In the genomic region with DNA sequence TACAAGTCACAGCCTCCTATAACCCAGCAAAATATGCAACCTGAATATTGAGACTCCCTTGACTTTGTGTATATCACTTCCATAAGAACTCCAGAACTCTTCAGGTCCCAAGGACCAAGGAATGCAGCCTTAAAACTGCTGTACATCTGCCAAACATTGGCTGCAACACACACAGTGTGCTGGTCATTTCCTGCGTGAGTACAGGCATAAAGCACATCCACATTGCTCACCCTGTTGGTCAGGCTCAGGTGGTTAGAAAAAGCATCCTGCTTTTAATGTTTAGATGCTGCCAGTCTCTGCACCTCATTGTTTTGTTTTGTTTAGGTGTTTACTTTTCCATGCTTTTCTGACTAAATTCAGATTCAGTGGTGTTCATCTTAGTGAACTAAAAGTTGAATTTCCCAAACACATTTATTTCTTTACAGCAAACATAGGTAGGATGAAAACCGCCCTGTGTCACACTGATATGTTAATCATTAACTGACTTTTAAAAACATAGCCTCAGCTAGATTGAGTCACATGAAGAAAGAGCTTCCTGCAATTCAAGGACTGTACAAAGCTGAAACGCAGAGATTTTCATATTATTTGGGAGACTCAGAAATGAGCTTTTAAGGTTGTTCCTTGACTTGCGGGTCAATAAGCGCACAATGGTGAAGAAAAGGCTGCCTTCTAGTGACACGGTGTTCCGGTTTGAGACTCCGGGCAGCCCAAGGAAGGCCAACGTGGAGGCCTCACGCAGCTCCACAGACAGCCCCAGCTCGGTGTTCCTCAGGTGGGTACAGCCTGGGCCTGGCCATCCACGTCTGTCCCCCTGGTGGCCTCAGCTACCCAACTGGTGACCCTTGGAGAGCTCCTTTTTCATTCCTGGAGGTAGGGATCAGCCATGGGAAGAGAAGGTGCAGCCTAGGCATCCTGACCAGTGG, we compare ENCODE assay signal across 1 cellular context.
TF ChIP-seq lines count a peak whose summit lies in the region.

No MANE protein-coding gene starts in this region.

TF ChIP-seq in HepG2, 621 proteins besides CTCF, POLR2A, EP300 and RAD21 (continued from another document and continues in another):
- TF ChIP-seq, protein P1, sequence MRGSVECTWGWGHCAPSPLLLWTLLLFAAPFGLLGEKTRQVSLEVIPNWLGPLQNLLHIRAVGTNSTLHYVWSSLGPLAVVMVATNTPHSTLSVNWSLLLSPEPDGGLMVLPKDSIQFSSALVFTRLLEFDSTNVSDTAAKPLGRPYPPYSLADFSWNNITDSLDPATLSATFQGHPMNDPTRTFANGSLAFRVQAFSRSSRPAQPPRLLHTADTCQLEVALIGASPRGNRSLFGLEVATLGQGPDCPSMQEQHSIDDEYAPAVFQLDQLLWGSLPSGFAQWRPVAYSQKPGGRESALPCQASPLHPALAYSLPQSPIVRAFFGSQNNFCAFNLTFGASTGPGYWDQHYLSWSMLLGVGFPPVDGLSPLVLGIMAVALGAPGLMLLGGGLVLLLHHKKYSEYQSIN (CRISPR knock-in tag; IDR thresholded peaks at IDR 0.05; ENCODE audit: borderline replicate concordance) = no peak
- TF ChIP-seq POLR2AphosphoS2 (IDR thresholded peaks at IDR 0.05; ENCODE audit: low read depth, low read length) = no peak
- no peak for TF ChIP-seq SOX5 (CRISPR knock-in tag; IDR thresholded peaks at IDR 0.05; ENCODE audit: borderline replicate concordance)
- TF ChIP-seq SP140L (CRISPR knock-in tag; IDR thresholded peaks at IDR 0.05; ENCODE audit: borderline replicate concordance) = no peak
- TF ChIP-seq ZNF17 (CRISPR knock-in tag; IDR thresholded peaks at IDR 0.05) = no peak
- TF ChIP-seq FOSL1 (CRISPR knock-in tag; IDR thresholded peaks at IDR 0.05; ENCODE audit: borderline replicate concordance) = no peak
- TF ChIP-seq CHCHD3 (CRISPR knock-in tag; IDR thresholded peaks at IDR 0.05) = no peak
- no peak for TF ChIP-seq EEA1 (CRISPR knock-in tag; IDR thresholded peaks at IDR 0.05; ENCODE audit: borderline replicate concordance)
- TF ChIP-seq NPAS2 (CRISPR knock-in tag; IDR thresholded peaks at IDR 0.05; ENCODE audit: borderline replicate concordance) = no peak
- no peak for TF ChIP-seq ZNF530 (CRISPR knock-in tag; IDR thresholded peaks at IDR 0.05; ENCODE audit: low read depth)
- no peak for TF ChIP-seq ZSCAN31 (CRISPR knock-in tag; IDR thresholded peaks at IDR 0.05; ENCODE audit: low read depth)
- no peak for TF ChIP-seq SMARCE1 (IDR thresholded peaks at IDR 0.05; ENCODE audit: borderline replicate concordance)
- 0 out of 2 replicates have a peak, but pooled peaks have one; percentile 36 for TF ChIP-seq ZNF136 (CRISPR knock-in tag; IDR thresholded peaks at IDR 0.05; ENCODE audit: low read depth)
- TF ChIP-seq, protein P2, sequence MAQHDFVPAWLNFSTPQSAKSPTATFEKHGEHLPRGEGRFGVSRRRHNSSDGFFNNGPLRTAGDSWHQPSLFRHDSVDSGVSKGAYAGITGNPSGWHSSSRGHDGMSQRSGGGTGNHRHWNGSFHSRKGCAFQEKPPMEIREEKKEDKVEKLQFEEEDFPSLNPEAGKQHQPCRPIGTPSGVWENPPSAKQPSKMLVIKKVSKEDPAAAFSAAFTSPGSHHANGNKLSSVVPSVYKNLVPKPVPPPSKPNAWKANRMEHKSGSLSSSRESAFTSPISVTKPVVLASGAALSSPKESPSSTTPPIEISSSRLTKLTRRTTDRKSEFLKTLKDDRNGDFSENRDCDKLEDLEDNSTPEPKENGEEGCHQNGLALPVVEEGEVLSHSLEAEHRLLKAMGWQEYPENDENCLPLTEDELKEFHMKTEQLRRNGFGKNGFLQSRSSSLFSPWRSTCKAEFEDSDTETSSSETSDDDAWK (CRISPR knock-in tag; IDR thresholded peaks at IDR 0.05) = no peak
- TF ChIP-seq, protein P3, sequence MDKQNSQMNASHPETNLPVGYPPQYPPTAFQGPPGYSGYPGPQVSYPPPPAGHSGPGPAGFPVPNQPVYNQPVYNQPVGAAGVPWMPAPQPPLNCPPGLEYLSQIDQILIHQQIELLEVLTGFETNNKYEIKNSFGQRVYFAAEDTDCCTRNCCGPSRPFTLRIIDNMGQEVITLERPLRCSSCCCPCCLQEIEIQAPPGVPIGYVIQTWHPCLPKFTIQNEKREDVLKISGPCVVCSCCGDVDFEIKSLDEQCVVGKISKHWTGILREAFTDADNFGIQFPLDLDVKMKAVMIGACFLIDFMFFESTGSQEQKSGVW (CRISPR knock-in tag; IDR thresholded peaks at IDR 0.05; ENCODE audit: borderline replicate concordance) = no peak
- peak; percentile 58; the same call in 1 of the 2 replicates for TF ChIP-seq ZBTB7B (CRISPR knock-in tag; IDR thresholded peaks at IDR 0.05)
- peak; percentile 81 for TF ChIP-seq HNRNPUL1 (IDR thresholded peaks at IDR 0.05; ENCODE audit: low read depth, low read length)
- TF ChIP-seq MTA3 (CRISPR knock-in tag; IDR thresholded peaks at IDR 0.05) = 0 out of 2 replicates have a peak, but pooled peaks have one; percentile 60
- TF ChIP-seq SP4 (CRISPR knock-in tag; IDR thresholded peaks at IDR 0.05) = peak; percentile 25; the same call in 1 of the 2 replicates
- no peak for TF ChIP-seq ZFP37 (CRISPR knock-in tag; IDR thresholded peaks at IDR 0.05; ENCODE audit: borderline replicate concordance)
- TF ChIP-seq, protein P4, sequence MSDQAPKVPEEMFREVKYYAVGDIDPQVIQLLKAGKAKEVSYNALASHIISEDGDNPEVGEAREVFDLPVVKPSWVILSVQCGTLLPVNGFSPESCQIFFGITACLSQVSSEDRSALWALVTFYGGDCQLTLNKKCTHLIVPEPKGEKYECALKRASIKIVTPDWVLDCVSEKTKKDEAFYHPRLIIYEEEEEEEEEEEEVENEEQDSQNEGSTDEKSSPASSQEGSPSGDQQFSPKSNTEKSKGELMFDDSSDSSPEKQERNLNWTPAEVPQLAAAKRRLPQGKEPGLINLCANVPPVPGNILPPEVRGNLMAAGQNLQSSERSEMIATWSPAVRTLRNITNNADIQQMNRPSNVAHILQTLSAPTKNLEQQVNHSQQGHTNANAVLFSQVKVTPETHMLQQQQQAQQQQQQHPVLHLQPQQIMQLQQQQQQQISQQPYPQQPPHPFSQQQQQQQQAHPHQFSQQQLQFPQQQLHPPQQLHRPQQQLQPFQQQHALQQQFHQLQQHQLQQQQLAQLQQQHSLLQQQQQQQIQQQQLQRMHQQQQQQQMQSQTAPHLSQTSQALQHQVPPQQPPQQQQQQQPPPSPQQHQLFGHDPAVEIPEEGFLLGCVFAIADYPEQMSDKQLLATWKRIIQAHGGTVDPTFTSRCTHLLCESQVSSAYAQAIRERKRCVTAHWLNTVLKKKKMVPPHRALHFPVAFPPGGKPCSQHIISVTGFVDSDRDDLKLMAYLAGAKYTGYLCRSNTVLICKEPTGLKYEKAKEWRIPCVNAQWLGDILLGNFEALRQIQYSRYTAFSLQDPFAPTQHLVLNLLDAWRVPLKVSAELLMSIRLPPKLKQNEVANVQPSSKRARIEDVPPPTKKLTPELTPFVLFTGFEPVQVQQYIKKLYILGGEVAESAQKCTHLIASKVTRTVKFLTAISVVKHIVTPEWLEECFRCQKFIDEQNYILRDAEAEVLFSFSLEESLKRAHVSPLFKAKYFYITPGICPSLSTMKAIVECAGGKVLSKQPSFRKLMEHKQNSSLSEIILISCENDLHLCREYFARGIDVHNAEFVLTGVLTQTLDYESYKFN (CRISPR knock-in tag; conservative IDR thresholded peaks at IDR 0.05) = peak; percentile 67
- TF ChIP-seq SMAD3 (CRISPR knock-in tag; IDR thresholded peaks at IDR 0.05) = peak; percentile 50; the same call in 1 of the 2 replicates
- no peak for TF ChIP-seq ZNF207 (IDR thresholded peaks at IDR 0.05; ENCODE audit: borderline replicate concordance)
- 0 out of 2 replicates have a peak, but pooled peaks have one; percentile 15 for TF ChIP-seq CEBPG (CRISPR knock-in tag; IDR thresholded peaks at IDR 0.05)
- TF ChIP-seq NCOA2 (CRISPR knock-in tag; IDR thresholded peaks at IDR 0.05) = peak; percentile 45
- TF ChIP-seq KAT7 (CRISPR knock-in tag; IDR thresholded peaks at IDR 0.05; ENCODE audit: borderline replicate concordance) = peak; percentile 84; the same call in 1 of the 2 replicates
- TF ChIP-seq KLF9 (CRISPR knock-in tag; IDR thresholded peaks at IDR 0.05; ENCODE audit: low read depth) = no peak; the same call in 1 of the 2 replicates
- no peak for TF ChIP-seq WIZ (CRISPR knock-in tag; IDR thresholded peaks at IDR 0.05)
- peak; percentile 51; the same call in 1 of the 2 replicates for TF ChIP-seq MEIS1 (CRISPR knock-in tag; IDR thresholded peaks at IDR 0.05; ENCODE audit: borderline replicate concordance)
- TF ChIP-seq, protein P5, sequence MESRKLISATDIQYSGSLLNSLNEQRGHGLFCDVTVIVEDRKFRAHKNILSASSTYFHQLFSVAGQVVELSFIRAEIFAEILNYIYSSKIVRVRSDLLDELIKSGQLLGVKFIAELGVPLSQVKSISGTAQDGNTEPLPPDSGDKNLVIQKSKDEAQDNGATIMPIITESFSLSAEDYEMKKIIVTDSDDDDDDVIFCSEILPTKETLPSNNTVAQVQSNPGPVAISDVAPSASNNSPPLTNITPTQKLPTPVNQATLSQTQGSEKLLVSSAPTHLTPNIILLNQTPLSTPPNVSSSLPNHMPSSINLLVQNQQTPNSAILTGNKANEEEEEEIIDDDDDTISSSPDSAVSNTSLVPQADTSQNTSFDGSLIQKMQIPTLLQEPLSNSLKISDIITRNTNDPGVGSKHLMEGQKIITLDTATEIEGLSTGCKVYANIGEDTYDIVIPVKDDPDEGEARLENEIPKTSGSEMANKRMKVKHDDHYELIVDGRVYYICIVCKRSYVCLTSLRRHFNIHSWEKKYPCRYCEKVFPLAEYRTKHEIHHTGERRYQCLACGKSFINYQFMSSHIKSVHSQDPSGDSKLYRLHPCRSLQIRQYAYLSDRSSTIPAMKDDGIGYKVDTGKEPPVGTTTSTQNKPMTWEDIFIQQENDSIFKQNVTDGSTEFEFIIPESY (CRISPR knock-in tag; IDR thresholded peaks at IDR 0.05) = no peak
- no peak for TF ChIP-seq KLF13 (CRISPR knock-in tag; IDR thresholded peaks at IDR 0.05)
- TF ChIP-seq NCOA5 (CRISPR knock-in tag; IDR thresholded peaks at IDR 0.05) = no peak
- TF ChIP-seq ZNF3 (CRISPR knock-in tag; IDR thresholded peaks at IDR 0.05) = no peak
- TF ChIP-seq RFX3 (CRISPR knock-in tag; IDR thresholded peaks at IDR 0.05) = no peak
- TF ChIP-seq ZNF383 (CRISPR knock-in tag; IDR thresholded peaks at IDR 0.05; ENCODE audit: borderline replicate concordance) = no peak
- TF ChIP-seq, protein P6, sequence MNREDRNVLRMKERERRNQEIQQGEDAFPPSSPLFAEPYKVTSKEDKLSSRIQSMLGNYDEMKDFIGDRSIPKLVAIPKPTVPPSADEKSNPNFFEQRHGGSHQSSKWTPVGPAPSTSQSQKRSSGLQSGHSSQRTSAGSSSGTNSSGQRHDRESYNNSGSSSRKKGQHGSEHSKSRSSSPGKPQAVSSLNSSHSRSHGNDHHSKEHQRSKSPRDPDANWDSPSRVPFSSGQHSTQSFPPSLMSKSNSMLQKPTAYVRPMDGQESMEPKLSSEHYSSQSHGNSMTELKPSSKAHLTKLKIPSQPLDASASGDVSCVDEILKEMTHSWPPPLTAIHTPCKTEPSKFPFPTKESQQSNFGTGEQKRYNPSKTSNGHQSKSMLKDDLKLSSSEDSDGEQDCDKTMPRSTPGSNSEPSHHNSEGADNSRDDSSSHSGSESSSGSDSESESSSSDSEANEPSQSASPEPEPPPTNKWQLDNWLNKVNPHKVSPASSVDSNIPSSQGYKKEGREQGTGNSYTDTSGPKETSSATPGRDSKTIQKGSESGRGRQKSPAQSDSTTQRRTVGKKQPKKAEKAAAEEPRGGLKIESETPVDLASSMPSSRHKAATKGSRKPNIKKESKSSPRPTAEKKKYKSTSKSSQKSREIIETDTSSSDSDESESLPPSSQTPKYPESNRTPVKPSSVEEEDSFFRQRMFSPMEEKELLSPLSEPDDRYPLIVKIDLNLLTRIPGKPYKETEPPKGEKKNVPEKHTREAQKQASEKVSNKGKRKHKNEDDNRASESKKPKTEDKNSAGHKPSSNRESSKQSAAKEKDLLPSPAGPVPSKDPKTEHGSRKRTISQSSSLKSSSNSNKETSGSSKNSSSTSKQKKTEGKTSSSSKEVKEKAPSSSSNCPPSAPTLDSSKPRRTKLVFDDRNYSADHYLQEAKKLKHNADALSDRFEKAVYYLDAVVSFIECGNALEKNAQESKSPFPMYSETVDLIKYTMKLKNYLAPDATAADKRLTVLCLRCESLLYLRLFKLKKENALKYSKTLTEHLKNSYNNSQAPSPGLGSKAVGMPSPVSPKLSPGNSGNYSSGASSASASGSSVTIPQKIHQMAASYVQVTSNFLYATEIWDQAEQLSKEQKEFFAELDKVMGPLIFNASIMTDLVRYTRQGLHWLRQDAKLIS (CRISPR knock-in tag; IDR thresholded peaks at IDR 0.05) = no peak
- TF ChIP-seq, protein P7, sequence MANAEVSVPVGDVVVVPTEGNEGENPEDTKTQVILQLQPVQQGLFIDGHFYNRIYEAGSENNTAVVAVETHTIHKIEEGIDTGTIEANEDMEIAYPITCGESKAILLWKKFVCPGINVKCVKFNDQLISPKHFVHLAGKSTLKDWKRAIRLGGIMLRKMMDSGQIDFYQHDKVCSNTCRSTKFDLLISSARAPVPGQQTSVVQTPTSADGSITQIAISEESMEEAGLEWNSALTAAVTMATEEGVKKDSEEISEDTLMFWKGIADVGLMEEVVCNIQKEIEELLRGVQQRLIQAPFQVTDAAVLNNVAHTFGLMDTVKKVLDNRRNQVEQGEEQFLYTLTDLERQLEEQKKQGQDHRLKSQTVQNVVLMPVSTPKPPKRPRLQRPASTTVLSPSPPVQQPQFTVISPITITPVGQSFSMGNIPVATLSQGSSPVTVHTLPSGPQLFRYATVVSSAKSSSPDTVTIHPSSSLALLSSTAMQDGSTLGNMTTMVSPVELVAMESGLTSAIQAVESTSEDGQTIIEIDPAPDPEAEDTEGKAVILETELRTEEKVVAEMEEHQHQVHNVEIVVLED (CRISPR knock-in tag; IDR thresholded peaks at IDR 0.05; ENCODE audit: borderline replicate concordance) = 0 out of 2 replicates have a peak, but pooled peaks have one; percentile 6
- TF ChIP-seq, protein P8, sequence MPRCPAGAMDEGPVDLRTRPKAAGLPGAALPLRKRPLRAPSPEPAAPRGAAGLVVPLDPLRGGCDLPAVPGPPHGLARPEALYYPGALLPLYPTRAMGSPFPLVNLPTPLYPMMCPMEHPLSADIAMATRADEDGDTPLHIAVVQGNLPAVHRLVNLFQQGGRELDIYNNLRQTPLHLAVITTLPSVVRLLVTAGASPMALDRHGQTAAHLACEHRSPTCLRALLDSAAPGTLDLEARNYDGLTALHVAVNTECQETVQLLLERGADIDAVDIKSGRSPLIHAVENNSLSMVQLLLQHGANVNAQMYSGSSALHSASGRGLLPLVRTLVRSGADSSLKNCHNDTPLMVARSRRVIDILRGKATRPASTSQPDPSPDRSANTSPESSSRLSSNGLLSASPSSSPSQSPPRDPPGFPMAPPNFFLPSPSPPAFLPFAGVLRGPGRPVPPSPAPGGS (CRISPR knock-in tag; IDR thresholded peaks at IDR 0.05) = no peak
- TF ChIP-seq NFRKB (IDR thresholded peaks at IDR 0.05) = no peak
- no peak for TF ChIP-seq FOXM1 (CRISPR knock-in tag; IDR thresholded peaks at IDR 0.05)
- TF ChIP-seq ZBTB42 (CRISPR knock-in tag; IDR thresholded peaks at IDR 0.05) = no peak
- no peak for TF ChIP-seq ZSCAN20 (CRISPR knock-in tag; IDR thresholded peaks at IDR 0.05; ENCODE audit: borderline replicate concordance)
